In the genomic region with DNA sequence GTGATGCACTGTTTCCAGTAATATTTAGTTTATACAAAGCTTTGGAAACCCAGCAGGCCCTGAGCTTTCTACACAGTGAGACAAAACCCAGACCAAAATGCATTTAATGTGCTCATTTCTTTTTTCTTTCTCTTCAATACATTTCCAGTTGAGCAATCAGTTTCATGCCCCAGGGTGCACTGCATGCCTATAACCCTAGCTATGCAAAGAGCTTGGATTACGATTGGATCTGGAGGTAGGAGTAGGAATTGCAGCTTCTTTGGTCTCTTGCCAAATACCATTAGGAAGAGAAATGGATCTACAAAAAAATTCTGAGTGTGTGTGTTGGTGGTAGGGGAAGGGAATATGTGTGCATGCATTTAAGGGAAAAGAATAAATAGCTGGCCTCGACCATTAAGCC, we compare ENCODE assay signal across 1 cellular context.
A peak's percentile ranks its signal among the peaks of the same experiment; 100 is the strongest.
TF ChIP-seq lines count a peak whose summit lies in the region.

No MANE protein-coding gene starts in this region.

TF ChIP-seq in H1, 55 proteins besides CTCF, POLR2A, EP300 and RAD21:
- TF ChIP-seq CEBPB (IDR thresholded peaks at IDR 0.05; ENCODE audit: low read depth, low read length) (peak; percentile 78), JUND (IDR thresholded peaks at IDR 0.05; ENCODE audit: low read length) (no peak)
